Comparison of ENCODE assay signal across 9 cellular contexts in the genomic region with DNA sequence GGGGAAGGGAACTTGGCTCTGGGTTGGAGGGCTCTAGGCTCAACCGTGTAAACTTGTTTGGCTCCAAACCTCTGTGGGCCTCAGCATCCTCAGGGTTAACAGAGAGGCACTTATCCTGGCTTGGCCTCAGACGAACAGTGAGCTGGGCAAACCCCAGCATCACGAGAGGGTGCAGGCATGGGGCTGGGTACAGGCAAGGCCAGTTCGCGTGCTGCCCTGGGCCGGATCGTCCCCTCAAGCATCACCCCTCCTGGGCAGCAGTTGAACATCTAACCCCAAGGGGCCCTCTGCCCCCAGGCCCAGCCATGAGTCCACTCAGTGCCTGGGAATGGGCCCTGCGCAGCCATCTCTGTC. TPM values are rescaled to one million over a fixed set of nuclear protein-coding genes. Genes with fewer than 3 reads are reported as not detected.
DNase-seq lines count a peak whose midpoint lies in the region; ATAC-seq, FAIRE-seq and TF ChIP-seq lines count a peak whose summit lies in the region.
"Had no signal": no experiment of that assay in that cellular context is flagged by ENCODE, and none has a peak within 500 bp of the region (broad histone marks: within the 10 kb centered on the region; RNA-seq: fewer than 3 reads in every experiment).

No MANE protein-coding gene starts in this region.

- no peaks in the 10 kb centered on the region for H3K27me3 Mint-ChIP-seq in activated T-helper 2 cell treated with anti-CD3 and anti-CD28 coated beads, Interferon-gamma antibody, Interleukin-2, Interleukin-4, amounts not matched to agents 10 μg/mL and 5 μg/mL and 100 μg/mL, durations not matched to agents 14 hours and 24 hours and 36 hours (ENCODE audit: low read depth)
- no peaks in the 10 kb centered on the region for H3K27me3 Mint-ChIP-seq in stimulated activated naive CD8-positive, alpha-beta T cell treated with anti-CD3 and anti-CD28 coated beads, Interleukin-15, amount 100 ng/mL, for 72 hours

- no peak for TF ChIP-seq CTCF in HFF-Myc (IDR thresholded peaks at IDR 0.05; ENCODE audit: low read depth, low read length, missing control alignments)
- TF ChIP-seq CTCF in kidney (IDR thresholded peaks at IDR 0.05; ENCODE audit: borderline replicate concordance, extremely low read depth, insufficient read depth), result no peak

- peaks cover 6 to 31% of the 10 kb centered on the region in 2 donors for H3K4me1 ChIP-seq in kidney (ENCODE audit: control insufficient read depth in 1 of 2, insufficient read depth in 1 of 2, low read depth in 1 of 2, low read length in 2 of 2)

- H3K36me3 ChIP-seq in kidney (ENCODE audit: control insufficient read depth in 1 of 2, insufficient read depth in 2 of 2, low read length in 2 of 2), result peaks cover 0 to 5% of the 10 kb centered on the region in 2 donors

- H3K9me3 Mint-ChIP-seq in activated T-helper 2 cell treated with anti-CD3 and anti-CD28 coated beads, Interferon-gamma antibody, Interleukin-2, Interleukin-4, amounts not matched to agents 10 μg/mL and 5 μg/mL and 100 μg/mL, durations not matched to agents 14 hours and 24 hours and 36 hours, result no peaks in the 10 kb centered on the region
- no peaks in the 10 kb centered on the region for H3K9me3 Mint-ChIP-seq in stimulated activated naive CD8-positive, alpha-beta T cell treated with anti-CD3 and anti-CD28 coated beads, Interleukin-15, amount 100 ng/mL, for 72 hours

- H3K4me3 Mint-ChIP-seq in activated T-helper 2 cell treated with anti-CD3 and anti-CD28 coated beads, Interferon-gamma antibody, Interleukin-2, Interleukin-4, amounts not matched to agents 10 μg/mL and 5 μg/mL and 100 μg/mL, durations not matched to agents 14 hours and 24 hours and 36 hours (ENCODE audit: low read depth), result peak overlapping the region; percentile 75
- peak overlapping the region; percentile 44 to 92 for H3K4me3 Mint-ChIP-seq in stimulated activated naive CD8-positive, alpha-beta T cell treated with anti-CD3 and anti-CD28 coated beads, Interleukin-15, amount 100 ng/mL, for 72 hours

- no peak for ATAC-seq in stimulated activated naive CD8-positive, alpha-beta T cell treated with anti-CD3 and anti-CD28 coated beads, Interleukin-15, amount 100 ng/mL, for 72 hours
- ATAC-seq in HG03097 (IDR thresholded peaks at IDR 0.05; ENCODE audit: low FRiP score, unreplicated experiment), result no peak
- ATAC-seq in HG03175 (IDR thresholded peaks at IDR 0.05; ENCODE audit: unreplicated experiment), result no peak

- H3K4me1 Mint-ChIP-seq in activated T-helper 2 cell treated with anti-CD3 and anti-CD28 coated beads, Interferon-gamma antibody, Interleukin-2, Interleukin-4, amounts not matched to agents 10 μg/mL and 5 μg/mL and 100 μg/mL, durations not matched to agents 14 hours and 24 hours and 36 hours (ENCODE audit: low read depth), result peaks cover 35% of the 10 kb centered on the region
- peaks cover 72% of the 10 kb centered on the region for H3K4me1 Mint-ChIP-seq in stimulated activated naive CD8-positive, alpha-beta T cell treated with anti-CD3 and anti-CD28 coated beads, Interleukin-15, amount 100 ng/mL, for 72 hours

- no peaks in the 10 kb centered on the region for H3K9me3 ChIP-seq in kidney (ENCODE audit: control insufficient read depth in 1 of 2, low read length in 2 of 2)

- no peak for FAIRE-seq in kidney (lab: Jason Lieb, UNC)
- FAIRE-seq: TTC549 had no signal

- H3K9ac ChIP-seq in kidney (ENCODE audit: low read length in 2 of 2), result no peak overlapping the region

- H3K36me3 Mint-ChIP-seq in activated T-helper 2 cell treated with anti-CD3 and anti-CD28 coated beads, Interferon-gamma antibody, Interleukin-2, Interleukin-4, amounts not matched to agents 10 μg/mL and 5 μg/mL and 100 μg/mL, durations not matched to agents 14 hours and 24 hours and 36 hours (ENCODE audit: low read depth), result peaks cover 63% of the 10 kb centered on the region

- intact Hi-C loops in activated T-helper 2 cell treated with anti-CD3 and anti-CD28 coated beads, Interferon-gamma antibody, Interleukin-2, Interleukin-4, amounts not matched to agents 10 μg/mL and 5 μg/mL and 100 μg/mL, durations not matched to agents 14 hours and 24 hours and 36 hours (cut with micrococcal nuclease), result loop anchor here (10.0 kb wide), 2 partner anchors 277 to 463 kb away; partner anchors contain the start of genes CFL1, TM7SF2 and ZNHIT2
- intact Hi-C loops in kidney (cut with DNase I), result no loop called here

- peak overlapping the region; percentile 51 to 59 for H3K27ac ChIP-seq in kidney (ENCODE audit: low read depth in 2 of 2, low read length in 2 of 2)

- H3K27ac Mint-ChIP-seq in activated T-helper 2 cell treated with anti-CD3 and anti-CD28 coated beads, Interferon-gamma antibody, Interleukin-2, Interleukin-4, amounts not matched to agents 10 μg/mL and 5 μg/mL and 100 μg/mL, durations not matched to agents 14 hours and 24 hours and 36 hours, result no peak overlapping the region
- H3K27ac Mint-ChIP-seq in stimulated activated naive CD8-positive, alpha-beta T cell treated with anti-CD3 and anti-CD28 coated beads, Interleukin-15, amount 100 ng/mL, for 72 hours, result peak overlapping the region; percentile 22 to 68

- H3K4me3 ChIP-seq in HFF-Myc (replicated peaks; ENCODE audit: low read depth, low read length), result peak overlapping the region; percentile 56
- H3K4me3 ChIP-seq in kidney (ENCODE audit: low read length in 2 of 2), result peak overlapping the region in 1 of 2 donors; percentile 59

- DNase-seq in HFF-Myc (ENCODE audit: extremely low read depth, low read depth), result no peak
- DNase-seq in activated T-helper 2 cell treated with anti-CD3 and anti-CD28 coated beads, Interferon-gamma antibody, Interleukin-2, Interleukin-4, amounts not matched to agents 10 μg/mL and 5 μg/mL and 100 μg/mL, durations not matched to agents 14 hours and 24 hours and 36 hours (ENCODE audit: low spot score), result no peak
- DNase-seq in kidney, result no peak
- no peak for DNase-seq in stimulated activated naive CD8-positive, alpha-beta T cell treated with anti-CD3 and anti-CD28 coated beads, Interleukin-15, amount 100 ng/mL, for 72 hours
- no peak for DNase-seq in stimulated activated CD4-positive, alpha-beta T cell treated with anti-CD3 and anti-CD28 coated beads, Interleukin-12 subunit alpha, Interleukin-12 subunit beta, amount 100 ng/mL, for 4 hours
- DNase-seq in NCI-H1417 treated with DMSO at 0.1 percent for 48 hours (lab: John Stamatoyannopoulos, UW), result no peak

RNA-seq across cellular contexts. Expression of gene EHBP1L1, which starts 1.9 kb away (rescaled TPM):
- total RNA-seq in activated T-helper 2 cell treated with anti-CD3 and anti-CD28 coated beads, Interferon-gamma antibody, Interleukin-2, Interleukin-4, amounts not matched to agents 10 μg/mL and 5 μg/mL and 100 μg/mL, durations not matched to agents 14 hours and 24 hours and 36 hours, result 163 and 168 TPM in 2 replicates
- 95.4 TPM for total RNA-seq in kidney
- polyA plus RNA-seq in kidney (ENCODE audit: insufficient read depth, low read depth, low replicate concordance), result 20.5 TPM

RNA-seq across cellular contexts. Expression of gene FAM89B, which starts 5.4 kb away (rescaled TPM):
- 31.5 and 32.0 TPM in 2 replicates for total RNA-seq in activated T-helper 2 cell treated with anti-CD3 and anti-CD28 coated beads, Interferon-gamma antibody, Interleukin-2, Interleukin-4, amounts not matched to agents 10 μg/mL and 5 μg/mL and 100 μg/mL, durations not matched to agents 14 hours and 24 hours and 36 hours
- 36.7 TPM for total RNA-seq in kidney
- 33.5 TPM for polyA plus RNA-seq in kidney (ENCODE audit: insufficient read depth, low read depth, low replicate concordance)

RNA-seq across cellular contexts. Expression of gene ZNRD2, which starts 7.5 kb away (rescaled TPM):
- total RNA-seq in activated T-helper 2 cell treated with anti-CD3 and anti-CD28 coated beads, Interferon-gamma antibody, Interleukin-2, Interleukin-4, amounts not matched to agents 10 μg/mL and 5 μg/mL and 100 μg/mL, durations not matched to agents 14 hours and 24 hours and 36 hours, result 63.6 and 63.8 TPM in 2 replicates
- 32.0 TPM for total RNA-seq in kidney
- polyA plus RNA-seq in kidney (ENCODE audit: insufficient read depth, low read depth, low replicate concordance), result 60.4 TPM

RNA-seq across cellular contexts. Expression of gene KCNK7, which starts 17.9 kb away (rescaled TPM):
- total RNA-seq in activated T-helper 2 cell treated with anti-CD3 and anti-CD28 coated beads, Interferon-gamma antibody, Interleukin-2, Interleukin-4, amounts not matched to agents 10 μg/mL and 5 μg/mL and 100 μg/mL, durations not matched to agents 14 hours and 24 hours and 36 hours, result 0.78 and 2.0 TPM in 2 replicates
- total RNA-seq in kidney, result 0.25 TPM
- not detected for polyA plus RNA-seq in kidney (ENCODE audit: insufficient read depth, low read depth, low replicate concordance)

RNA-seq across cellular contexts. Expression of gene LTBP3, which starts 19.6 kb away (rescaled TPM):
- 85.3 and 86.4 TPM in 2 replicates for total RNA-seq in activated T-helper 2 cell treated with anti-CD3 and anti-CD28 coated beads, Interferon-gamma antibody, Interleukin-2, Interleukin-4, amounts not matched to agents 10 μg/mL and 5 μg/mL and 100 μg/mL, durations not matched to agents 14 hours and 24 hours and 36 hours
- 165 TPM for total RNA-seq in kidney
- 61.6 TPM for polyA plus RNA-seq in kidney (ENCODE audit: insufficient read depth, low read depth, low replicate concordance)
